Comparison of ENCODE assay signal across 26 cellular contexts in genomic region chr16:80986557-80986956, GRCh38. TPM values are rescaled to one million over a fixed set of nuclear protein-coding genes. Genes with fewer than 3 reads are reported as not detected.
DNase-seq lines count a peak whose midpoint lies in the region; ATAC-seq, FAIRE-seq and TF ChIP-seq lines count a peak whose summit lies in the region.
"Had no signal": no experiment of that assay in that cellular context is flagged by ENCODE, and none has a peak within 500 bp of the region (broad histone marks: within the 10 kb centered on the region; RNA-seq: fewer than 3 reads in every experiment).

No MANE protein-coding gene starts in this region.

- H3K4me2 ChIP-seq in HepG2 (ENCODE audit: low read depth, low read length) (no peak overlapping the region), GM23248 (ENCODE audit: unreplicated experiment) (no peak overlapping the region)

- in situ Hi-C loops in HepG2 (cut with HindIII; ENCODE audit: extremely low pct_ligation_motif_present, low pct_unique_long_range_greater_than_20kb) (no loop called here), KBM-7 (cut with MboI; ENCODE audit: low pct_unique_long_range_greater_than_20kb, low sequenced_read_pairs) (no loop called here), GM23248 (cut with MboI) (no loop called here)

- no TSS peak for BruUV-seq in HepG2 (replicated peaks; lab: Mats Ljungman, UMichigan)

- 32% methylated on average over 2 of the region's 2 CpGs for WGBS in right lobe of liver (ENCODE audit: insufficient coverage, low coverage, low lambda C conversion rate, missing lambda C conversion rate)
- WGBS in HepG2 (ENCODE audit: low lambda C conversion rate): 92% methylated on average over 2 of the region's 2 CpGs
- 77 to 82% methylated on average over 2 of the region's 2 CpGs for WGBS in GM23248 (ENCODE audit: low coverage in 1 of 2, low lambda C conversion rate in 2 of 2, missing lambda C conversion rate in 2 of 2), 2 experiments

- no peak for TF ChIP-seq CTCF in right lobe of liver (IDR thresholded peaks at IDR 0.05)
- TF ChIP-seq CTCF in HepG2 (CRISPR knock-in tag; IDR thresholded peaks at IDR 0.05): no peak

- H3K9me3 ChIP-seq in right lobe of liver (no peaks in the 10 kb centered on the region), HepG2 (ENCODE audit: low read length) (no peaks in the 10 kb centered on the region), GM23248 (ENCODE audit: low read depth) (no peaks in the 10 kb centered on the region)
- H3K9me3 ChIP-seq: ascending aorta, heart left ventricle, neutrophil, prostate gland had no signal

- FAIRE-seq in HepG2 (lab: Jason Lieb, UNC): no peak
- FAIRE-seq: GM18507, HTR-8/SVneo had no signal

- no peak overlapping the region for H3K4me3 ChIP-seq in right lobe of liver
- no peak overlapping the region for H3K4me3 ChIP-seq in HepG2 (replicated peaks in 1 of 3; ENCODE audit: insufficient read depth in 1 of 3, low read depth in 2 of 3, low read length in 3 of 3)
- no peak overlapping the region for H3K4me3 ChIP-seq in GM23248
- H3K4me3 ChIP-seq: ascending aorta, dorsolateral prefrontal cortex, heart left ventricle, prostate gland had no signal

- H3K79me2 ChIP-seq in HepG2 (ENCODE audit: insufficient read depth, low read length): peaks cover 71% of the 10 kb centered on the region
- H3K79me2 ChIP-seq in GM23248 (ENCODE audit: insufficient read depth): peaks cover 97% of the 10 kb centered on the region

- H3F3A ChIP-seq in GM23248 (ENCODE audit: insufficient read depth): peaks cover 5% of the 10 kb centered on the region

- H3K9me3 Mint-ChIP-seq in stimulated activated effector memory CD8-positive, alpha-beta T cell treated with anti-CD3 and anti-CD28 coated beads, Interleukin-12 subunit alpha, Interleukin-12 subunit beta, amount 100 ng/mL, for 72 hours: no peaks in the 10 kb centered on the region
- H3K9me3 Mint-ChIP-seq in T-helper 2 cell treated with Interferon-gamma antibody and Interleukin-4, amounts not matched to agents 5 μg/mL and 100 μg/mL, for 36 hours: no peaks in the 10 kb centered on the region
- H3K9me3 Mint-ChIP-seq: memory B cell had no signal

- no peak for TF ChIP-seq EP300 in HepG2 (IDR thresholded peaks at IDR 0.05; ENCODE audit: low read depth in 2 of 2, low read length in 2 of 2)
- no peak for TF ChIP-seq EP300 in HepG2 (CRISPR knock-in tag; IDR thresholded peaks at IDR 0.05; ENCODE audit: borderline replicate concordance)

- H3K27ac ChIP-seq in right lobe of liver: peak overlapping the region in 2 of 3 donors; percentile 6 to 12
- no peak overlapping the region for H3K27ac ChIP-seq in HepG2 (ENCODE audit: extremely low read length, insufficient read depth, low read length)
- H3K27ac ChIP-seq in GM23248: no peak overlapping the region
- H3K27ac ChIP-seq: ascending aorta, dorsolateral prefrontal cortex, heart left ventricle, neutrophil, prostate gland had no signal

- TF ChIP-seq RAD21 in HepG2 (CRISPR knock-in tag; IDR thresholded peaks at IDR 0.05): no peak

- ATAC-seq in right lobe of liver (peak; percentile 30 to 49 (median 42)), HepG2 (no peak), GM21447 (IDR thresholded peaks at IDR 0.05; ENCODE audit: unreplicated experiment) (no peak)
- ATAC-seq in stimulated activated effector memory CD8-positive, alpha-beta T cell treated with anti-CD3 and anti-CD28 coated beads, Interleukin-12 subunit alpha, Interleukin-12 subunit beta, amount 100 ng/mL, for 72 hours: no peak
- ATAC-seq: heart left ventricle had no signal

- no peaks in the 10 kb centered on the region for H3K36me3 ChIP-seq in right lobe of liver
- H3K36me3 ChIP-seq in HepG2 (replicated peaks in 1 of 2; ENCODE audit: control insufficient read depth in 1 of 2, insufficient read depth in 2 of 2, low read length in 2 of 2): no peaks in the 10 kb centered on the region; a peak in 2 of 5 replicates
- H3K36me3 ChIP-seq in GM23248 (ENCODE audit: low read depth): no peaks in the 10 kb centered on the region
- H3K36me3 ChIP-seq: ascending aorta, neutrophil, prostate gland had no signal

- peaks cover 53% of the 10 kb centered on the region for H3K36me3 Mint-ChIP-seq in stimulated activated effector memory CD8-positive, alpha-beta T cell treated with anti-CD3 and anti-CD28 coated beads, Interleukin-12 subunit alpha, Interleukin-12 subunit beta, amount 100 ng/mL, for 72 hours
- H3K36me3 Mint-ChIP-seq in T-helper 2 cell treated with Interferon-gamma antibody and Interleukin-4, amounts not matched to agents 5 μg/mL and 100 μg/mL, for 36 hours (ENCODE audit: low read depth): peaks cover 40% of the 10 kb centered on the region

- H3K27ac Mint-ChIP-seq in stimulated activated effector memory CD8-positive, alpha-beta T cell treated with anti-CD3 and anti-CD28 coated beads, Interleukin-12 subunit alpha, Interleukin-12 subunit beta, amount 100 ng/mL, for 72 hours: peak overlapping the region; percentile 15
- H3K27ac Mint-ChIP-seq in T-helper 2 cell treated with Interferon-gamma antibody and Interleukin-4, amounts not matched to agents 5 μg/mL and 100 μg/mL, for 36 hours: no peak overlapping the region
- H3K27ac Mint-ChIP-seq: activated naive CD8-positive, alpha-beta T cell; memory B cell had no signal

- POLR2A ChIA-PET in HepG2 (lab: Yijun Ruan, JAX): no interaction called here

- TF ChIP-seq POLR2A in right lobe of liver (IDR thresholded peaks at IDR 0.05) (no peak), HepG2 (IDR thresholded peaks at IDR 0.05; ENCODE audit: insufficient read depth in 1 of 2, low read depth in 2 of 2, low read length in 2 of 2) (no peak)

- H3K9me2 ChIP-seq in GM23248 (ENCODE audit: insufficient read depth): no peaks in the 10 kb centered on the region

- no peak overlapping the region for H3K4me3 Mint-ChIP-seq in stimulated activated effector memory CD8-positive, alpha-beta T cell treated with anti-CD3 and anti-CD28 coated beads, Interleukin-12 subunit alpha, Interleukin-12 subunit beta, amount 100 ng/mL, for 72 hours
- no peak overlapping the region for H3K4me3 Mint-ChIP-seq in T-helper 2 cell treated with Interferon-gamma antibody and Interleukin-4, amounts not matched to agents 5 μg/mL and 100 μg/mL, for 36 hours
- H3K4me3 Mint-ChIP-seq: activated naive CD8-positive, alpha-beta T cell; memory B cell had no signal

- H3K4me1 ChIP-seq in right lobe of liver: peaks cover 0 to 56% (median 28%) of the 10 kb centered on the region in 4 donors
- H3K4me1 ChIP-seq in HepG2 (ENCODE audit: insufficient read depth, low read length): peaks cover 61% of the 10 kb centered on the region
- peaks cover 5% of the 10 kb centered on the region for H3K4me1 ChIP-seq in GM23248 (ENCODE audit: insufficient read depth)
- H3K4me1 ChIP-seq: ascending aorta had no signal

- no peaks in the 10 kb centered on the region for H3K27me3 ChIP-seq in right lobe of liver
- no peaks in the 10 kb centered on the region for H3K27me3 ChIP-seq in HepG2 (ENCODE audit: control insufficient read depth in 1 of 2, insufficient read depth in 2 of 2, low read length in 2 of 2)
- no peaks in the 10 kb centered on the region for H3K27me3 ChIP-seq in GM23248 (replicated peaks; ENCODE audit: insufficient read depth)
- H3K27me3 ChIP-seq: ascending aorta, dorsolateral prefrontal cortex, heart left ventricle, neutrophil had no signal

- no peaks in the 10 kb centered on the region for H3K27me3 Mint-ChIP-seq in T-helper 2 cell treated with Interferon-gamma antibody and Interleukin-4, amounts not matched to agents 5 μg/mL and 100 μg/mL, for 36 hours (ENCODE audit: low read depth)
- H3K27me3 Mint-ChIP-seq: activated naive CD8-positive, alpha-beta T cell; memory B cell had no signal

- H3K9ac ChIP-seq in HepG2 (ENCODE audit: insufficient read depth, low read depth, low read length): no peak overlapping the region
- no peak overlapping the region for H3K9ac ChIP-seq in GM23248

- H3K4me1 Mint-ChIP-seq in stimulated activated effector memory CD8-positive, alpha-beta T cell treated with anti-CD3 and anti-CD28 coated beads, Interleukin-12 subunit alpha, Interleukin-12 subunit beta, amount 100 ng/mL, for 72 hours: peaks cover 33% of the 10 kb centered on the region
- peaks cover 28% of the 10 kb centered on the region for H3K4me1 Mint-ChIP-seq in T-helper 2 cell treated with Interferon-gamma antibody and Interleukin-4, amounts not matched to agents 5 μg/mL and 100 μg/mL, for 36 hours (ENCODE audit: low read depth)

- no peak overlapping the region for H2AFZ ChIP-seq in HepG2 (ENCODE audit: low read length)
- no peak overlapping the region for H2AFZ ChIP-seq in GM23248

- DNase-seq in right lobe of liver (no peak), HepG2 (ENCODE audit: low spot score) (no peak), KBM-7 (peak; percentile 65), amniotic epithelial cell (ENCODE audit: low read depth) (peak; percentile 44), GM23248 (no peak)
- DNase-seq in stimulated activated effector memory CD8-positive, alpha-beta T cell treated with anti-CD3 and anti-CD28 coated beads, Interleukin-12 subunit alpha, Interleukin-12 subunit beta, amount 100 ng/mL, for 72 hours (ENCODE audit: low spot score in 2 of 2): no peak
- DNase-seq in T-helper 2 cell treated with Interferon-gamma antibody and Interleukin-4, amounts not matched to agents 5 μg/mL and 100 μg/mL, for 36 hours (ENCODE audit: low spot score): no peak
- DNase-seq: activated CD4-positive, alpha-beta T cell treated with anti-CD3 and anti-CD28 coated beads for 48 hours; caudate nucleus; DMS53; dorsolateral prefrontal cortex; GF-D8; heart left ventricle; NCI-H1048; NCI-H187 treated with DMSO at 0.1 percent for 48 hours; NCI-H226; stimulated activated CD8-positive, alpha-beta memory T cell treated with anti-CD3 and anti-CD28 coated beads, Interleukin-4, amount 100 ng/mL, for 48 hours; trophoblast cell had no signal

- no peaks in the 10 kb centered on the region for H4K20me1 ChIP-seq in HepG2 (ENCODE audit: insufficient read depth, low read length)
- no peaks in the 10 kb centered on the region for H4K20me1 ChIP-seq in GM23248 (ENCODE audit: insufficient read depth)

- CTCF ChIA-PET in HepG2 (lab: Yijun Ruan, JAX; ENCODE audit: low intra/inter-chr PET ratio, low total read pairs): no interaction called here

- intact Hi-C loops in right lobe of liver (cut with DNase I) (no loop called here), HepG2 (cut with micrococcal nuclease; ENCODE audit: unreplicated experiment) (no loop called here)

RNA-seq across cellular contexts. Expression of gene CMC2, which starts 20.1 kb away (rescaled TPM):
- 10 to 100 TPM; 23.5 to 58.3 (median 42.1) TPM for total RNA-seq in right lobe of liver
- total RNA-seq in HepG2 (2016; rRNA removed; fragmentation: Illumina TruSeq; extraction: Trizol): 129 and 147 TPM in 2 replicates
- total RNA-seq in HepG2 (2016; cell fraction: cytosol; rRNA removed; fragmentation: Illumina TruSeq; extraction: Trizol; ENCODE audit: low read depth): 111 and 171 TPM in 2 replicates
- 118 and 155 TPM in 2 replicates for total RNA-seq in HepG2 (2016; cell fraction: insoluble cytoplasmic fraction; rRNA removed; fragmentation: Illumina TruSeq; extraction: Trizol)
- 132 and 180 TPM in 2 replicates for total RNA-seq in HepG2 (2016; cell fraction: membrane; rRNA removed; fragmentation: Illumina TruSeq; extraction: Trizol)
- 49.2 and 54.6 TPM in 2 replicates for total RNA-seq in HepG2 (2016; cell fraction: nucleus; rRNA removed; fragmentation: Illumina TruSeq; extraction: Trizol)
- polyA plus RNA-seq in HepG2 (2011; rRNA removed): 92.1 and 116 TPM in 2 replicates
- 134 and 148 TPM in 2 replicates for polyA plus RNA-seq in HepG2 (2011; cell fraction: cytosol; rRNA removed)
- 22.2 and 24.5 TPM in 2 replicates for polyA plus RNA-seq in HepG2 (2011; cell fraction: nucleus; rRNA removed)
- polyA plus RNA-seq in HepG2 (2012): 81.8 and 85.6 TPM in 2 replicates
- polyA plus RNA-seq in HepG2 (2016; cell fraction: cytosol; fragmentation: Illumina TruSeq; extraction: Trizol; ENCODE audit: low read depth): 157 and 235 TPM in 2 replicates
- 172 and 176 TPM in 2 replicates for polyA plus RNA-seq in HepG2 (2016; cell fraction: insoluble cytoplasmic fraction; fragmentation: Illumina TruSeq; extraction: Trizol; ENCODE audit: low read depth)
- polyA plus RNA-seq in HepG2 (2016; cell fraction: membrane; fragmentation: Illumina TruSeq; extraction: Trizol; ENCODE audit: low read depth): 133 and 179 TPM in 2 replicates
- 86.6 and 97.5 TPM in 2 replicates for polyA plus RNA-seq in HepG2 (2016; cell fraction: nucleus; fragmentation: Illumina TruSeq; extraction: Trizol; ENCODE audit: insufficient read depth, low read depth)
- 70.9 and 71.9 TPM in 2 replicates for polyA minus RNA-seq in HepG2 (2011; rRNA and poly(A)+ RNA removed; ENCODE audit: low replicate concordance)
- 19.8 and 22.3 TPM in 2 replicates for polyA minus RNA-seq in HepG2 (2011; cell fraction: cytosol; rRNA and poly(A)+ RNA removed)
- polyA minus RNA-seq in HepG2 (2011; cell fraction: nucleus; rRNA and poly(A)+ RNA removed): 35.4 and 68.6 TPM in 2 replicates
- 49.4 and 64.4 TPM in 2 replicates for total RNA-seq in GM23248 (2014; rRNA removed; shearing (Covaris generic))
- polyA plus RNA-seq in GM23248 (2016; fragmentation: Nextera tagmentation; extraction: Ambion mirVana): 117 and 126 TPM in 2 replicates

RNA-seq across cellular contexts. Expression of gene CENPN, which starts 20.5 kb away (rescaled TPM):
- total RNA-seq in right lobe of liver: 10 to 100 TPM in 1 of 6 experiments, 1 to 10 TPM in 5; 6.6 to 11.4 (median 7.9) TPM
- 129 and 193 TPM in 2 replicates for total RNA-seq in HepG2 (2016; rRNA removed; fragmentation: Illumina TruSeq; extraction: Trizol)
- total RNA-seq in HepG2 (2016; cell fraction: cytosol; rRNA removed; fragmentation: Illumina TruSeq; extraction: Trizol; ENCODE audit: low read depth): 98.3 and 119 TPM in 2 replicates
- 133 and 185 TPM in 2 replicates for total RNA-seq in HepG2 (2016; cell fraction: insoluble cytoplasmic fraction; rRNA removed; fragmentation: Illumina TruSeq; extraction: Trizol)
- 180 and 185 TPM in 2 replicates for total RNA-seq in HepG2 (2016; cell fraction: membrane; rRNA removed; fragmentation: Illumina TruSeq; extraction: Trizol)
- total RNA-seq in HepG2 (2016; cell fraction: nucleus; rRNA removed; fragmentation: Illumina TruSeq; extraction: Trizol): 46.2 and 59.6 TPM in 2 replicates
- 17.3 and 29.7 TPM in 2 replicates for polyA plus RNA-seq in HepG2 (2011; rRNA removed)
- 15.2 and 17.8 TPM in 2 replicates for polyA plus RNA-seq in HepG2 (2011; cell fraction: cytosol; rRNA removed)
- 8.3 and 10.1 TPM in 2 replicates for polyA plus RNA-seq in HepG2 (2011; cell fraction: nucleus; rRNA removed)
- 46.5 and 70.0 TPM in 2 replicates for polyA plus RNA-seq in HepG2 (2012)
- polyA plus RNA-seq in HepG2 (2016; cell fraction: cytosol; fragmentation: Illumina TruSeq; extraction: Trizol; ENCODE audit: low read depth): 113 and 120 TPM in 2 replicates
- 123 and 135 TPM in 2 replicates for polyA plus RNA-seq in HepG2 (2016; cell fraction: insoluble cytoplasmic fraction; fragmentation: Illumina TruSeq; extraction: Trizol; ENCODE audit: low read depth)
- 123 and 146 TPM in 2 replicates for polyA plus RNA-seq in HepG2 (2016; cell fraction: membrane; fragmentation: Illumina TruSeq; extraction: Trizol; ENCODE audit: low read depth)
- 40.0 and 50.9 TPM in 2 replicates for polyA plus RNA-seq in HepG2 (2016; cell fraction: nucleus; fragmentation: Illumina TruSeq; extraction: Trizol; ENCODE audit: insufficient read depth, low read depth)
- polyA minus RNA-seq in HepG2 (2011; rRNA and poly(A)+ RNA removed; ENCODE audit: low replicate concordance): 17.1 and 164 TPM in 2 replicates
- polyA minus RNA-seq in HepG2 (2011; cell fraction: cytosol; rRNA and poly(A)+ RNA removed): 14.1 and 16.1 TPM in 2 replicates
- 17.9 and 25.4 TPM in 2 replicates for polyA minus RNA-seq in HepG2 (2011; cell fraction: nucleus; rRNA and poly(A)+ RNA removed)
- 28.3 and 29.2 TPM in 2 replicates for total RNA-seq in GM23248 (2014; rRNA removed; shearing (Covaris generic))
- polyA plus RNA-seq in GM23248 (2016; fragmentation: Nextera tagmentation; extraction: Ambion mirVana): 29.0 and 33.7 TPM in 2 replicates
- total RNA-seq: ascending aorta had no signal

RNA-seq across cellular contexts. Expression of gene ATMIN, which starts 49.1 kb away (rescaled TPM):
- total RNA-seq in right lobe of liver: 10 to 100 TPM; 12.8 to 15.5 (median 14.6) TPM
- 60.4 and 74.7 TPM in 2 replicates for total RNA-seq in HepG2 (2016; rRNA removed; fragmentation: Illumina TruSeq; extraction: Trizol)
- total RNA-seq in HepG2 (2016; cell fraction: cytosol; rRNA removed; fragmentation: Illumina TruSeq; extraction: Trizol; ENCODE audit: low read depth): 33.0 and 38.8 TPM in 2 replicates
- 61.5 and 70.5 TPM in 2 replicates for total RNA-seq in HepG2 (2016; cell fraction: insoluble cytoplasmic fraction; rRNA removed; fragmentation: Illumina TruSeq; extraction: Trizol)
- total RNA-seq in HepG2 (2016; cell fraction: membrane; rRNA removed; fragmentation: Illumina TruSeq; extraction: Trizol): 116 and 141 TPM in 2 replicates
- 37.1 and 38.6 TPM in 2 replicates for total RNA-seq in HepG2 (2016; cell fraction: nucleus; rRNA removed; fragmentation: Illumina TruSeq; extraction: Trizol)
- 30.4 and 34.6 TPM in 2 replicates for polyA plus RNA-seq in HepG2 (2011; rRNA removed)
- 18.8 and 33.3 TPM in 2 replicates for polyA plus RNA-seq in HepG2 (2011; cell fraction: cytosol; rRNA removed)
- polyA plus RNA-seq in HepG2 (2011; cell fraction: nucleus; rRNA removed): 12.4 and 15.2 TPM in 2 replicates
- polyA plus RNA-seq in HepG2 (2012): 26.9 TPM in 2 replicates
- polyA plus RNA-seq in HepG2 (2016; cell fraction: cytosol; fragmentation: Illumina TruSeq; extraction: Trizol; ENCODE audit: low read depth): 52.2 and 56.7 TPM in 2 replicates
- polyA plus RNA-seq in HepG2 (2016; cell fraction: insoluble cytoplasmic fraction; fragmentation: Illumina TruSeq; extraction: Trizol; ENCODE audit: low read depth): 70.0 and 73.6 TPM in 2 replicates
- 113 and 129 TPM in 2 replicates for polyA plus RNA-seq in HepG2 (2016; cell fraction: membrane; fragmentation: Illumina TruSeq; extraction: Trizol; ENCODE audit: low read depth)
- 53.5 and 53.8 TPM in 2 replicates for polyA plus RNA-seq in HepG2 (2016; cell fraction: nucleus; fragmentation: Illumina TruSeq; extraction: Trizol; ENCODE audit: insufficient read depth, low read depth)
- polyA minus RNA-seq in HepG2 (2011; rRNA and poly(A)+ RNA removed; ENCODE audit: low replicate concordance): 32.5 and 50.4 TPM in 2 replicates
- polyA minus RNA-seq in HepG2 (2011; cell fraction: cytosol; rRNA and poly(A)+ RNA removed): 25.9 and 27.0 TPM in 2 replicates
- 22.4 and 30.6 TPM in 2 replicates for polyA minus RNA-seq in HepG2 (2011; cell fraction: nucleus; rRNA and poly(A)+ RNA removed)
- 41.7 and 44.4 TPM in 2 replicates for total RNA-seq in GM23248 (2014; rRNA removed; shearing (Covaris generic))
- 9.8 and 13.2 TPM in 2 replicates for polyA plus RNA-seq in GM23248 (2016; fragmentation: Nextera tagmentation; extraction: Ambion mirVana)

Comparison
In these comparisons a context has a peak if more than half of its experiments do, and no peak if none do; other contexts are left out.
1. ATAC-seq: peak in right lobe of liver (4 of 4); none in HepG2 (single experiment), stimulated activated effector memory CD8-positive, alpha-beta T cell treated with anti-CD3 and anti-CD28 coated beads, Interleukin-12 subunit alpha, Interleukin-12 subunit beta, amount 100 ng/mL, for 72 hours (single experiment) and GM21447 (single experiment).
2. H3K27ac ChIP-seq: peak in right lobe of liver (2 of 3); none in HepG2 (single experiment) and GM23248 (single experiment).
3. DNase-seq: peak in KBM-7 (single experiment) and amniotic epithelial cell (single experiment); none in right lobe of liver (0 of 3), HepG2 (single experiment), stimulated activated effector memory CD8-positive, alpha-beta T cell treated with anti-CD3 and anti-CD28 coated beads, Interleukin-12 subunit alpha, Interleukin-12 subunit beta, amount 100 ng/mL, for 72 hours (0 of 2), GM23248 (single experiment) and T-helper 2 cell treated with Interferon-gamma antibody and Interleukin-4, amounts not matched to agents 5 μg/mL and 100 μg/mL, for 36 hours (single experiment).